Comparison of ENCODE assay signal across 18 cellular contexts in genomic region chr7:17030559-17030958, GRCh38.
A peak's percentile ranks its signal among the peaks of the same experiment; 100 is the strongest.
DNase-seq lines count a peak whose midpoint lies in the region; ATAC-seq and TF ChIP-seq lines count a peak whose summit lies in the region.
"Had no signal": no experiment of that assay in that cellular context is flagged by ENCODE, and none has a peak within 500 bp of the region (broad histone marks: within the 10 kb centered on the region; RNA-seq: fewer than 3 reads in every experiment).

No MANE protein-coding gene starts in this region.

- no peaks in the 10 kb centered on the region for H3K27me3 ChIP-seq in suprapubic skin
- H3K27me3 ChIP-seq: dorsolateral prefrontal cortex had no signal

- H3K36me3 ChIP-seq in mucosa of descending colon (ENCODE audit: low read depth) (no peaks in the 10 kb centered on the region), suprapubic skin (no peaks in the 10 kb centered on the region)

- H3K4me3 Mint-ChIP-seq in activated CD4-positive, alpha-beta memory T cell treated with anti-CD3 and anti-CD28 coated beads, Interleukin-2, amount 10 ng/mL, durations not matched to agents 7 days and 5 days, result no peak overlapping the region
- no peak overlapping the region for H3K4me3 Mint-ChIP-seq in activated CD4-positive, alpha-beta memory T cell treated with anti-CD3 and anti-CD28 coated beads for 36 hours
- H3K4me3 Mint-ChIP-seq: activated naive CD8-positive, alpha-beta T cell; activated T-cell treated with anti-CD3 and anti-CD28 coated beads, Interleukin-2, amount 50 U/mL, for 4 hours; CD8-positive, alpha-beta memory T cell had no signal

- no peaks in the 10 kb centered on the region for H3K4me1 ChIP-seq in mucosa of descending colon (ENCODE audit: low read depth)
- no peaks in the 10 kb centered on the region for H3K4me1 ChIP-seq in suprapubic skin

- DNase-seq in activated CD4-positive, alpha-beta memory T cell treated with anti-CD3 and anti-CD28 coated beads, Interleukin-2, amount 10 ng/mL, durations not matched to agents 7 days and 5 days, result no peak
- no peak for DNase-seq in activated CD4-positive, alpha-beta memory T cell treated with anti-CD3 and anti-CD28 coated beads for 36 hours
- peak; percentile 22 for DNase-seq in OCI-M1 (lab: John Stamatoyannopoulos, UW)
- DNase-seq in mucosa of descending colon, result no peak
- no peak for DNase-seq in NCI-H1930 (lab: John Stamatoyannopoulos, UW)
- DNase-seq in suprapubic skin (ENCODE audit: low spot score in 2 of 2), result no peak
- DNase-seq: activated CD4-positive, alpha-beta T cell treated with anti-CD3 and anti-CD28 coated beads for 48 hours; activated T-cell treated with anti-CD3 and anti-CD28 coated beads, Interleukin-2, amount 50 U/mL, for 4 hours; CD8-positive, alpha-beta memory T cell; dorsolateral prefrontal cortex; NCI-H1417; NCI-H345; stimulated activated CD4-positive, alpha-beta T cell treated with anti-CD3 and anti-CD28 coated beads, Interleukin-1b, Interleukin-23, amount 100 ng/mL, for 48 hours had no signal

- H3K4me1 Mint-ChIP-seq in activated CD4-positive, alpha-beta memory T cell treated with anti-CD3 and anti-CD28 coated beads, Interleukin-2, amount 10 ng/mL, durations not matched to agents 7 days and 5 days, result peaks cover 48% of the 10 kb centered on the region
- peaks cover 14% of the 10 kb centered on the region for H3K4me1 Mint-ChIP-seq in activated CD4-positive, alpha-beta memory T cell treated with anti-CD3 and anti-CD28 coated beads for 36 hours (ENCODE audit: low read depth)

- H3K9me3 Mint-ChIP-seq in activated CD4-positive, alpha-beta memory T cell treated with anti-CD3 and anti-CD28 coated beads, Interleukin-2, amount 10 ng/mL, durations not matched to agents 7 days and 5 days, result peaks cover 5% of the 10 kb centered on the region
- H3K9me3 Mint-ChIP-seq in activated CD4-positive, alpha-beta memory T cell treated with anti-CD3 and anti-CD28 coated beads for 36 hours, result no peaks in the 10 kb centered on the region
- H3K9me3 Mint-ChIP-seq: activated T-cell treated with anti-CD3 and anti-CD28 coated beads, Interleukin-2, amount 50 U/mL, for 4 hours; CD8-positive, alpha-beta memory T cell had no signal

- TF ChIP-seq CTCF in mucosa of descending colon (IDR thresholded peaks at IDR 0.05) (no peak), suprapubic skin (IDR thresholded peaks at IDR 0.05) (no peak)

- no peak for TF ChIP-seq EP300 in suprapubic skin (IDR thresholded peaks at IDR 0.05)

- WGBS in suprapubic skin, result 63% methylated on average over 2 of the region's 2 CpGs

- TF ChIP-seq POLR2A in suprapubic skin (IDR thresholded peaks at IDR 0.05), result no peak

- intact Hi-C loops in activated CD4-positive, alpha-beta memory T cell treated with anti-CD3 and anti-CD28 coated beads for 36 hours (cut with micrococcal nuclease), result no loop called here
- intact Hi-C loops in mucosa of descending colon (cut with DNase I, micrococcal nuclease), result no loop called here

- H3K4me3 ChIP-seq in mucosa of descending colon (no peak overlapping the region), suprapubic skin (no peak overlapping the region)
- H3K4me3 ChIP-seq: dorsolateral prefrontal cortex, SK-N-MC had no signal

- peak overlapping the region; percentile 58 for H3K27ac Mint-ChIP-seq in activated CD4-positive, alpha-beta memory T cell treated with anti-CD3 and anti-CD28 coated beads, Interleukin-2, amount 10 ng/mL, durations not matched to agents 7 days and 5 days
- H3K27ac Mint-ChIP-seq in activated CD4-positive, alpha-beta memory T cell treated with anti-CD3 and anti-CD28 coated beads for 36 hours, result no peak overlapping the region
- H3K27ac Mint-ChIP-seq: activated naive CD8-positive, alpha-beta T cell; CD8-positive, alpha-beta memory T cell had no signal

- ATAC-seq in HG03460 (IDR thresholded peaks at IDR 0.05; ENCODE audit: unreplicated experiment), result peak; percentile 64
- peak; percentile 35 for ATAC-seq in mucosa of descending colon
- no peak for ATAC-seq in HG02763 (IDR thresholded peaks at IDR 0.05; ENCODE audit: unreplicated experiment)
- ATAC-seq: activated T-cell treated with anti-CD3 and anti-CD28 coated beads, Interleukin-2, amount 50 U/mL, for 4 hours; sciatic nerve had no signal

- POLR2A ChIA-PET in activated CD4-positive, alpha-beta memory T cell treated with anti-CD3 and anti-CD28 coated beads, Interleukin-2, amount 10 ng/mL, durations not matched to agents 7 days and 5 days (lab: Charles Lee), result interaction anchor here (1.0 to 1.6 kb wide), 2 partner anchors 110 to 268 kb away, joined by 3 to 4 read pairs; partner anchors contain the start of gene AHR
- POLR2A ChIA-PET in activated CD4-positive, alpha-beta memory T cell treated with anti-CD3 and anti-CD28 coated beads for 36 hours (lab: Charles Lee), result no interaction called here

- H3K36me3 Mint-ChIP-seq in activated CD4-positive, alpha-beta memory T cell treated with anti-CD3 and anti-CD28 coated beads, Interleukin-2, amount 10 ng/mL, durations not matched to agents 7 days and 5 days (ENCODE audit: low read depth), result peaks cover 6% of the 10 kb centered on the region
- H3K36me3 Mint-ChIP-seq in activated CD4-positive, alpha-beta memory T cell treated with anti-CD3 and anti-CD28 coated beads for 36 hours, result no peaks in the 10 kb centered on the region
- H3K36me3 Mint-ChIP-seq: activated naive CD8-positive, alpha-beta T cell had no signal

- H3K27me3 Mint-ChIP-seq in activated CD4-positive, alpha-beta memory T cell treated with anti-CD3 and anti-CD28 coated beads, Interleukin-2, amount 10 ng/mL, durations not matched to agents 7 days and 5 days, result peaks cover 2% of the 10 kb centered on the region
- no peaks in the 10 kb centered on the region for H3K27me3 Mint-ChIP-seq in activated CD4-positive, alpha-beta memory T cell treated with anti-CD3 and anti-CD28 coated beads for 36 hours
- H3K27me3 Mint-ChIP-seq: activated naive CD8-positive, alpha-beta T cell; CD8-positive, alpha-beta memory T cell had no signal

- no peak overlapping the region for H3K27ac ChIP-seq in suprapubic skin
- H3K27ac ChIP-seq: dorsolateral prefrontal cortex, SK-N-MC had no signal

- H3K9me3 ChIP-seq in mucosa of descending colon, result no peaks in the 10 kb centered on the region
- H3K9me3 ChIP-seq in suprapubic skin, result no peaks in the 10 kb centered on the region

- CTCF ChIA-PET in activated CD4-positive, alpha-beta memory T cell treated with anti-CD3 and anti-CD28 coated beads, Interleukin-2, amount 10 ng/mL, durations not matched to agents 7 days and 5 days (lab: Charles Lee), result interaction anchor here (0.7 kb wide), 1 partner anchor 11 kb away, joined by 3 read pairs; no protein-coding TSS in a partner anchor
- CTCF ChIA-PET in activated CD4-positive, alpha-beta memory T cell treated with anti-CD3 and anti-CD28 coated beads for 36 hours (lab: Charles Lee), result no interaction called here
